In the genomic region with DNA sequence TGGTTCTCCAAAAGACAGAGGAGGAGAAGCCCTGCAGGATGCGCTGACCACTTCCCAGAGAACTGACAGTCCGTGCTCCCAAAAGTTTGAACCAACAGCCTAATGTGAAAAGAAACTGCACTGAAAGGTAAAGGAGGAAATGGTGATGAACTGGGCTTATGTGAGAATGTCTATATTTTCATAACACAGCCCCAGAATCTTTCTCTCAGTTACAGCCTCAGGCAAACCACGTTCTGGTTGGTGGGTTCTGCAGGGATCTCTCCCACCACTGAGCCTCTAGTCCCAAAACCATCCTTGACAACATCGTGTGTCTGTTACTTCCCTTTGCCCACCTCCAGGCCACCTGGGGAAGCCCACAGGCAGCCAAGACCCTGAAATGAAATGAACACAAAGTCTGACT, we compare ENCODE assay signal across 9 cellular contexts. TPM values are rescaled to one million over a fixed set of nuclear protein-coding genes. Genes with fewer than 3 reads are reported as not detected.
DNase-seq lines count a peak whose midpoint lies in the region; ATAC-seq and TF ChIP-seq lines count a peak whose summit lies in the region.
"Had no signal": no experiment of that assay in that cellular context is flagged by ENCODE, and none has a peak within 500 bp of the region (broad histone marks: within the 10 kb centered on the region; RNA-seq: fewer than 3 reads in every experiment).

No MANE protein-coding gene starts in this region.

- TF ChIP-seq CTCF in heart right ventricle (IDR thresholded peaks at IDR 0.05) (no peak), uterus (IDR thresholded peaks at IDR 0.05) (no peak)

- H3K9me3 ChIP-seq in heart right ventricle: no peaks in the 10 kb centered on the region
- no peaks in the 10 kb centered on the region for H3K9me3 ChIP-seq in uterus

- peak overlapping the region; percentile 53 to 90 (median 80) for H3K27ac ChIP-seq in heart right ventricle
- H3K27ac ChIP-seq in uterus: peak overlapping the region; percentile 88 to 100
- H3K27ac ChIP-seq: KMS-11 had no signal

- H3K4me3 ChIP-seq in heart right ventricle (no peak overlapping the region), uterus (no peak overlapping the region)

- TF ChIP-seq POLR2A in uterus (IDR thresholded peaks at IDR 0.05): no peak

- DNase-seq in heart right ventricle (no peak), left ventricle myocardium superior (no peak), germinal center (ENCODE audit: low spot score) (peak; percentile 21), uterus (no peak), hepatic stellate cell (ENCODE audit: low spot score) (no peak), RKO (ENCODE audit: low spot score) (no peak), AG08396 (ENCODE audit: low spot score) (no peak)

- H3K36me3 ChIP-seq in heart right ventricle (peaks cover 0 to 70% (median 14%) of the 10 kb centered on the region in 9 donors), uterus (no peaks in the 10 kb centered on the region)

- ATAC-seq in heart right ventricle: no peak
- no peak for ATAC-seq in left ventricle myocardium superior
- ATAC-seq in HG03175 (IDR thresholded peaks at IDR 0.05; ENCODE audit: unreplicated experiment): peak; percentile 33

- intact Hi-C loops in heart right ventricle (cut with DNase I) (loop anchor here in 5 of 10 donors (2.0 to 10.0 kb wide), 7 partner anchors 24 to 852 kb away; a partner anchor contains a TSS), left ventricle myocardium superior (cut with micrococcal nuclease) (loop anchor here (5.0 kb wide), 1 partner anchor 79 kb away; no protein-coding TSS in a partner anchor), uterus (cut with DNase I; ENCODE audit: low total_unique reads) (no loop called here)

- no peaks in the 10 kb centered on the region for H3K27me3 ChIP-seq in heart right ventricle
- H3K27me3 ChIP-seq in uterus: no peaks in the 10 kb centered on the region

- WGBS in heart right ventricle, 2 donors: 80 to 84% methylated on average over 4 of the region's 4 CpGs

- H3K4me1 ChIP-seq in heart right ventricle (peaks cover 20 to 77% (median 54%) of the 10 kb centered on the region in 9 donors), uterus (peaks cover 14 to 42% of the 10 kb centered on the region in 2 donors)

RNA-seq across cellular contexts. Expression of a gene that starts 23.9 kb away (rescaled TPM):
- total RNA-seq in heart right ventricle (1,000 to 10,000 TPM in 1 of 10 donors, 100 to 1,000 TPM in 9; 261 to 1,135 (median 456) TPM), left ventricle myocardium superior (439 TPM), uterus (1,000 to 10,000 TPM in 1 of 4 donors, 100 to 1,000 TPM in 3; 341 to 2,293 (median 751) TPM)
- 100 to 1,000 TPM; 144 to 924 TPM for polyA plus RNA-seq in heart right ventricle
